17 cellular contexts compared by ENCODE assay signal in the genomic region with DNA sequence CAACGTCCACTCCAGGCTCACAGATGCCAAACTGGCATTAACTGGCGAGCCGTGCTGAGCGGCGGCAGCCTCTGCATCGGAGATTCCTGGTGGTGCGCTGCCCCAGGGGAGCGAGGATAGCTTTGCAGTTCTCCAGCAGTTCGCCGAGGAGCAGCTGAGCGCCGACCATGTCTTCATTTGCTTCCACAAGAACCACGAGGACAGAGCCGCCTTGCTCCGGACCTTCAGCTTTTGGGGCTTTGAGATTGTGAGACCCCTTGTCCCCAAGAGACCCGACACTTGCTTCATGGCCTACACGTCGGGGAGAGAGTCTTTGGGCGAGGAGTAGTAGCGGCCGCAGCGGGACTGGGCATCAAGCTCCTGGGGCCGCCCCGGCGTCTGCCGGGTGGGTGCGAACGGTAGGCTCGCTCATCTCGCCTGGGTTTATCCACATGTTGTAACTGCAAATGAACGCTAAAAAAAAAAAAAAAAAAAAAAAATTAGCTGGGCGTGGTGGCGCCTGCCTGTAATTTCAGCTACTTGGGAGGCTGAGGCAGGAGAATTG. TPM values are rescaled to one million over a fixed set of nuclear protein-coding genes. Genes with fewer than 3 reads are reported as not detected.
DNase-seq lines count a peak whose midpoint lies in the region; ATAC-seq and TF ChIP-seq lines count a peak whose summit lies in the region.
"Had no signal": no experiment of that assay in that cellular context is flagged by ENCODE, and none has a peak within 500 bp of the region (broad histone marks: within the 10 kb centered on the region; RNA-seq: fewer than 3 reads in every experiment).

No MANE protein-coding gene starts in this region.

- H3K36me3 Mint-ChIP-seq in effector memory CD8-positive, alpha-beta T cell (ENCODE audit: insufficient read depth) = no peaks in the 10 kb centered on the region
- H3K36me3 Mint-ChIP-seq: CD8-positive, alpha-beta T cell had no signal

- H3K9me3 Mint-ChIP-seq in effector memory CD8-positive, alpha-beta T cell = no peaks in the 10 kb centered on the region
- H3K9me3 Mint-ChIP-seq: activated T-helper 17 cell treated with anti-CD3 and anti-CD28 coated beads, Interleukin-2, amount 50 U/mL, for 72 hours; CD8-positive, alpha-beta T cell had no signal

- no peak overlapping the region for H3K27ac Mint-ChIP-seq in effector memory CD8-positive, alpha-beta T cell
- H3K27ac Mint-ChIP-seq: activated CD4-positive, alpha-beta memory T cell treated with anti-CD3 and anti-CD28 coated beads, Interleukin-2, amount 10 ng/mL, durations not matched to agents 7 days and 5 days; activated T-helper 17 cell treated with anti-CD3 and anti-CD28 coated beads, Interleukin-2, amount 50 U/mL, for 72 hours; CD8-positive, alpha-beta T cell; T-helper 2 cell treated with Interferon-gamma antibody and Interleukin-4, amounts not matched to agents 5 μg/mL and 100 μg/mL, for 36 hours had no signal

- 0 out of 2 replicates have a peak, but pooled peaks cover 2% of the 10 kb centered on the region for H3K27me3 ChIP-seq in MG63
- H3K27me3 ChIP-seq: body of pancreas had no signal

- DNase-seq in AG10803 (ENCODE audit: low read depth) (peak; percentile 20), MG63 (peak; percentile 28), fibroblast of gingiva (ENCODE audit: low read depth) (peak; percentile 24), skeletal muscle cell (ENCODE audit: low read depth) (no peak), NCI-H510A treated with DMSO at 0.1 percent for 48 hours (lab: John Stamatoyannopoulos, UW) (no peak), NCI-H1417 treated with DMSO at 0.1 percent for 48 hours (lab: John Stamatoyannopoulos, UW) (no peak)
- no peak for DNase-seq in effector memory CD8-positive, alpha-beta T cell
- DNase-seq: activated CD4-positive, alpha-beta memory T cell treated with anti-CD3 and anti-CD28 coated beads, Interleukin-2, amount 10 ng/mL, durations not matched to agents 7 days and 5 days; body of pancreas; CD8-positive, alpha-beta T cell; mesendoderm; NCI-H82; stimulated activated CD4-positive, alpha-beta T cell treated with anti-CD3 and anti-CD28 coated beads, Interleukin-15, amount 100 ng/mL, for 24 hours; uterus had no signal

- H3K36me3 ChIP-seq in MG63 = no peaks in the 10 kb centered on the region
- H3K36me3 ChIP-seq: uterus had no signal

- peak overlapping the region in 1 of 2 donors; percentile 52 for H3K4me3 Mint-ChIP-seq in effector memory CD8-positive, alpha-beta T cell
- H3K4me3 Mint-ChIP-seq: activated CD4-positive, alpha-beta memory T cell treated with anti-CD3 and anti-CD28 coated beads, Interleukin-2, amount 10 ng/mL, durations not matched to agents 7 days and 5 days; activated T-helper 17 cell treated with anti-CD3 and anti-CD28 coated beads, Interleukin-2, amount 50 U/mL, for 72 hours; CD8-positive, alpha-beta T cell; T-helper 2 cell treated with Interferon-gamma antibody and Interleukin-4, amounts not matched to agents 5 μg/mL and 100 μg/mL, for 36 hours had no signal

- TF ChIP-seq CTCF in AG10803 (conservative IDR thresholded peaks at IDR 0.05; ENCODE audit: low read length) = no peak

- H3K4me3 ChIP-seq in AG10803 (ENCODE audit: low read length) = peak overlapping the region; percentile 44
- peak overlapping the region; percentile 25 for H3K4me3 ChIP-seq in MG63
- H3K4me3 ChIP-seq in skeletal muscle cell (ENCODE audit: low read depth, low read length) = peak overlapping the region; percentile 40
- H3K4me3 ChIP-seq: body of pancreas, uterus had no signal

- ATAC-seq in GM18520 (IDR thresholded peaks at IDR 0.05; ENCODE audit: unreplicated experiment) = no peak
- no peak for ATAC-seq in effector memory CD8-positive, alpha-beta T cell (replicated peaks)
- ATAC-seq: activated T-helper 17 cell treated with anti-CD3 and anti-CD28 coated beads, Interleukin-2, amount 50 U/mL, for 72 hours; body of pancreas; CD8-positive, alpha-beta T cell had no signal

- peaks cover 18 to 41% of the 10 kb centered on the region in 2 donors for H3K27me3 Mint-ChIP-seq in effector memory CD8-positive, alpha-beta T cell

- no peaks in the 10 kb centered on the region for H3K9me3 ChIP-seq in MG63
- H3K9me3 ChIP-seq: body of pancreas, uterus had no signal

- no peaks in the 10 kb centered on the region for H3K4me1 Mint-ChIP-seq in effector memory CD8-positive, alpha-beta T cell (ENCODE audit: low read depth in 2 of 2)
- H3K4me1 Mint-ChIP-seq: activated T-helper 17 cell treated with anti-CD3 and anti-CD28 coated beads, Interleukin-2, amount 50 U/mL, for 72 hours had no signal

RNA-seq across cellular contexts. Expression of a gene that starts 28.0 kb away (rescaled TPM):
- 3.6 and 4.0 TPM in 2 replicates for total RNA-seq in MG63 (2014; rRNA removed; shearing (Covaris generic); ENCODE audit: low replicate concordance)

RNA-seq across cellular contexts. Expression of a gene that starts 36.1 kb away (rescaled TPM):
- 67.5 and 97.0 TPM in 2 replicates for total RNA-seq in MG63 (2014; rRNA removed; shearing (Covaris generic); ENCODE audit: low replicate concordance)

Comparison
In these comparisons a context has a peak if more than half of its experiments do, and no peak if none do; other contexts are left out.
1. DNase-seq: peak in AG10803 (single experiment), MG63 (single experiment) and fibroblast of gingiva (single experiment); none in skeletal muscle cell (single experiment), NCI-H510A treated with DMSO at 0.1 percent for 48 hours (single experiment), effector memory CD8-positive, alpha-beta T cell (0 of 3) and NCI-H1417 treated with DMSO at 0.1 percent for 48 hours (single experiment).
2. Peak in every context shown above with its lines, with median percentiles within 50 percentile points of each other: H3K4me3 ChIP-seq.